In genomic region chr20:45470262-45470931, GRCh38 we compare ENCODE assay signal across 8 cellular contexts. TPM values are rescaled to one million over a fixed set of nuclear protein-coding genes. Genes with fewer than 3 reads are reported as not detected.
A peak's percentile ranks its signal among the peaks of the same experiment; 100 is the strongest.
DNase-seq lines count a peak whose midpoint lies in the region; ATAC-seq and TF ChIP-seq lines count a peak whose summit lies in the region.

No MANE protein-coding gene starts in this region.

- H3K27me3 Mint-ChIP-seq in activated naive CD4-positive, alpha-beta T cell treated with anti-CD3 and anti-CD28 coated beads, Interleukin-2, amount 50 U/mL, for 24 hours, result peaks cover 40% of the 10 kb centered on the region

- no peaks in the 10 kb centered on the region for H3K4me1 ChIP-seq in ACC112 (ENCODE audit: control insufficient read depth, insufficient read depth, low read length, unreplicated experiment)
- H3K4me1 ChIP-seq in HUES64 (ENCODE audit: insufficient read depth, low read length), result peaks cover 9% of the 10 kb centered on the region; the same call in 1 of the 2 replicates
- H3K4me1 ChIP-seq in right cardiac atrium (ENCODE audit: control insufficient read depth, insufficient read depth, low read length), result no peaks in the 10 kb centered on the region
- H3K4me1 ChIP-seq in prostate gland (replicated peaks), result peaks cover 8% of the 10 kb centered on the region

- H3K9me3 ChIP-seq in HUES64 (ENCODE audit: insufficient read depth, low read depth, low read length) (no peaks in the 10 kb centered on the region), right cardiac atrium (ENCODE audit: control insufficient read depth, low read length) (no peaks in the 10 kb centered on the region), prostate gland (no peaks in the 10 kb centered on the region)

- intact Hi-C loops in right cardiac atrium (cut with DNase I), result no loop called here
- intact Hi-C loops in prostate gland (cut with DNase I), result no loop called here

- ATAC-seq in GM18505 (IDR thresholded peaks at IDR 0.05; ENCODE audit: unreplicated experiment), result peak; percentile 53
- ATAC-seq in right cardiac atrium, result peak; percentile 89 to 91

- H3K27ac ChIP-seq in ACC112 (ENCODE audit: low read depth, low read length) (no peak overlapping the region), HUES64 (ENCODE audit: low read depth, low read length) (no peak overlapping the region), right cardiac atrium (ENCODE audit: low read length) (no peak overlapping the region), prostate gland (peak overlapping the region; percentile 67 to 73)

- H3K4me1 Mint-ChIP-seq in activated naive CD4-positive, alpha-beta T cell treated with anti-CD3 and anti-CD28 coated beads, Interleukin-2, amount 50 U/mL, for 24 hours, result peaks cover 3% of the 10 kb centered on the region

- peak overlapping the region; percentile 70 for H3K9ac ChIP-seq in HUES64 (ENCODE audit: low read depth, low read length)

- no peaks in the 10 kb centered on the region for H3K9me3 Mint-ChIP-seq in activated naive CD4-positive, alpha-beta T cell treated with anti-CD3 and anti-CD28 coated beads, Interleukin-2, amount 50 U/mL, for 24 hours

- peak overlapping the region; percentile 64 for H3K4me3 Mint-ChIP-seq in activated naive CD4-positive, alpha-beta T cell treated with anti-CD3 and anti-CD28 coated beads, Interleukin-2, amount 50 U/mL, for 24 hours

- H3K27ac Mint-ChIP-seq in activated naive CD4-positive, alpha-beta T cell treated with anti-CD3 and anti-CD28 coated beads, Interleukin-2, amount 50 U/mL, for 24 hours, result no peak overlapping the region

- H3K36me3 ChIP-seq in ACC112 (ENCODE audit: insufficient read depth, low read length) (no peaks in the 10 kb centered on the region), HUES64 (ENCODE audit: insufficient read depth, low read length) (no peaks in the 10 kb centered on the region), prostate gland (no peaks in the 10 kb centered on the region)

- H3K79me2 ChIP-seq in ACC112 (ENCODE audit: control insufficient read depth, insufficient read depth, low read length, unreplicated experiment), result no peaks in the 10 kb centered on the region

- peak overlapping the region; percentile 65 for H3K4me3 ChIP-seq in ACC112 (ENCODE audit: low read depth, low read length)
- H3K4me3 ChIP-seq in HUES64 (ENCODE audit: low read length), result peak overlapping the region; percentile 65
- peak overlapping the region; percentile 63 for H3K4me3 ChIP-seq in right cardiac atrium (ENCODE audit: low read length)
- peak overlapping the region; percentile 35 to 38 for H3K4me3 ChIP-seq in prostate gland

- peaks cover 1% of the 10 kb centered on the region for H3K36me3 Mint-ChIP-seq in activated naive CD4-positive, alpha-beta T cell treated with anti-CD3 and anti-CD28 coated beads, Interleukin-2, amount 50 U/mL, for 24 hours

- 1% methylated on average over 50 of the region's 50 CpGs for WGBS in HUES64
- 1% methylated on average over 50 of the region's 50 CpGs for WGBS in right cardiac atrium
- 1% methylated on average over 34 of the region's 50 CpGs for WGBS in prostate gland

- peaks cover 85% of the 10 kb centered on the region for H3K27me3 ChIP-seq in ACC112 (ENCODE audit: insufficient read depth, low read length)
- peaks cover 31% of the 10 kb centered on the region for H3K27me3 ChIP-seq in HUES64 (ENCODE audit: insufficient read depth, low read length)
- no peaks in the 10 kb centered on the region for H3K27me3 ChIP-seq in right cardiac atrium (ENCODE audit: control insufficient read depth, insufficient read depth)
- no peaks in the 10 kb centered on the region for H3K27me3 ChIP-seq in prostate gland (replicated peaks; ENCODE audit: insufficient read depth)

- peak overlapping the region; percentile 35 for H2AFZ ChIP-seq in ACC112 (ENCODE audit: low read length, unreplicated experiment)

- DNase-seq in right cardiac atrium (peak; percentile 40 to 77 (median 75)), prostate gland (ENCODE audit: low spot score) (peak; percentile 54), OCI-M2 (lab: John Stamatoyannopoulos, UW; ENCODE audit: unreplicated experiment) (no peak), putamen (ENCODE audit: low spot score) (no peak)

- TF ChIP-seq POLR2A in GM18505 (IDR thresholded peaks at IDR 0.05; ENCODE audit: borderline replicate concordance, extremely low read depth, insufficient read depth, insufficient read length) (no peak), prostate gland (IDR thresholded peaks at IDR 0.05) (peak; percentile 75)

- no peak for TF ChIP-seq CTCF in prostate gland (IDR thresholded peaks at IDR 0.05)

RNA-seq across cellular contexts. Expression of gene WFDC2, which starts 0.8 kb away (rescaled TPM):
- 41.5 TPM for polyA plus RNA-seq in HUES64 (2013, experiment 1 of 2)
- polyA plus RNA-seq in HUES64 (2013, experiment 2 of 2), result 43.4 TPM
- total RNA-seq in right cardiac atrium (1 to 10 TPM; 1.1 to 2.7 (median 1.9) TPM), prostate gland (100 to 1,000 TPM in 1 of 2 donors, 10 to 100 TPM in 1; 100.0 to 122 TPM)
- polyA plus RNA-seq in right cardiac atrium, result 2.6 TPM

RNA-seq across cellular contexts. Expression of gene SPINT3, which starts 45.0 kb away (rescaled TPM):
- not detected for polyA plus RNA-seq in HUES64 (2013, experiment 1 of 2)
- polyA plus RNA-seq in HUES64 (2013, experiment 2 of 2), result not detected
- not detected for total RNA-seq in right cardiac atrium
- polyA plus RNA-seq in right cardiac atrium, result not detected
- not detected for total RNA-seq in prostate gland

RNA-seq across cellular contexts. Expression of gene PIGT, which starts 54.5 kb away (rescaled TPM):
- polyA plus RNA-seq in HUES64 (2013, experiment 1 of 2), result 52.9 TPM
- polyA plus RNA-seq in HUES64 (2013, experiment 2 of 2), result 55.6 TPM
- total RNA-seq in right cardiac atrium (100 to 1,000 TPM; 116 to 134 (median 125) TPM), prostate gland (100 to 1,000 TPM in 1 of 2 donors, 10 to 100 TPM in 1; 91.8 to 136 TPM)
- polyA plus RNA-seq in right cardiac atrium, result 140 TPM

Comparison
In these comparisons a context has a peak if more than half of its experiments do, and no peak if none do; other contexts are left out.
1. H3K27ac ChIP-seq: peak in prostate gland (2 of 2); none in ACC112 (single experiment), HUES64 (single experiment) and right cardiac atrium (single experiment).
2. DNase-seq: peak in right cardiac atrium (3 of 3) and prostate gland (single experiment); none in OCI-M2 (single experiment) and putamen (single experiment).
3. RNA of gene WFDC2, which starts 0.8 kb away (total RNA-seq): 100.0 to 122 TPM in prostate gland; 1.1 to 2.7 TPM in right cardiac atrium; every median in the first group is over 10 times any median in the second.
4. Peak in every context shown above with its lines, with median percentiles within 50 percentile points of each other: H3K4me3 ChIP-seq.